ENCODE assay signal across 8 cellular contexts in genomic region chr12:57008113-57008687, GRCh38. TPM values are rescaled to one million over a fixed set of nuclear protein-coding genes. Genes with fewer than 3 reads are reported as not detected.
DNase-seq lines count a peak whose midpoint lies in the region; ATAC-seq, FAIRE-seq and TF ChIP-seq lines count a peak whose summit lies in the region.

No MANE protein-coding gene starts in this region.

- H3K9me3 ChIP-seq in Caco-2 = no peaks in the 10 kb centered on the region
- no peaks in the 10 kb centered on the region for H3K9me3 ChIP-seq in kidney (ENCODE audit: control insufficient read depth in 1 of 2, low read length in 2 of 2)

- no peaks in the 10 kb centered on the region for H3K9me3 Mint-ChIP-seq in Caco-2 (ENCODE audit: unreplicated experiment)
- no peaks in the 10 kb centered on the region for H3K9me3 Mint-ChIP-seq in type B pancreatic cell

- H3K4me3 Mint-ChIP-seq in Caco-2 (ENCODE audit: unreplicated experiment) (no peak overlapping the region), type B pancreatic cell (peak overlapping the region; percentile 82)

- H3K4me3 ChIP-seq in Caco-2 (ENCODE audit: low read depth, low read length) (no peak overlapping the region), H7 (ENCODE audit: insufficient read depth, low read depth, low read length) (no peak overlapping the region), kidney (ENCODE audit: low read length in 2 of 2) (no peak overlapping the region)

- intact Hi-C loops in Caco-2 (cut with micrococcal nuclease; ENCODE audit: unreplicated experiment) = loop anchor here (1.0 kb wide), 3 partner anchors 23 to 104 kb away; no protein-coding TSS in a partner anchor
- intact Hi-C loops in kidney (cut with DNase I) = no loop called here

- CTCF ChIA-PET in Caco-2 (lab: Charles Lee) = interaction anchor here (0.5 to 1.7 kb wide), 12 partner anchors 10 to 187 kb away, joined by 3 to 19 read pairs (median 4); partner anchors contain the start of genes NEMP1 and STAT6

- H3K36me3 ChIP-seq in Caco-2 (ENCODE audit: control insufficient read depth, insufficient read depth, low read length) = peaks cover 4% of the 10 kb centered on the region; the same call in 1 of the 2 replicates
- H3K36me3 ChIP-seq in H7 (replicated peaks; ENCODE audit: control insufficient read depth, insufficient read depth, low read length) = peaks cover 13% of the 10 kb centered on the region
- H3K36me3 ChIP-seq in kidney (ENCODE audit: control insufficient read depth in 1 of 2, insufficient read depth in 2 of 2, low read length in 2 of 2) = peaks cover 6 to 14% of the 10 kb centered on the region in 2 donors

- H3K4me1 Mint-ChIP-seq in Caco-2 (ENCODE audit: low read depth, unreplicated experiment) = peaks cover 35% of the 10 kb centered on the region
- H3K4me1 Mint-ChIP-seq in type B pancreatic cell (ENCODE audit: unreplicated experiment) = peaks cover 22% of the 10 kb centered on the region

- peaks cover 12% of the 10 kb centered on the region for H3K36me3 Mint-ChIP-seq in Caco-2 (ENCODE audit: insufficient read depth, unreplicated experiment)
- peaks cover 18% of the 10 kb centered on the region for H3K36me3 Mint-ChIP-seq in type B pancreatic cell

- no peak overlapping the region for H3K9ac ChIP-seq in kidney (ENCODE audit: low read length in 2 of 2)

- H3K4me1 ChIP-seq in Caco-2 (peaks cover 17% of the 10 kb centered on the region), kidney (ENCODE audit: control insufficient read depth in 1 of 2, insufficient read depth in 1 of 2, low read depth in 1 of 2, low read length in 2 of 2) (peaks cover 8 to 9% of the 10 kb centered on the region in 2 donors)

- no peak overlapping the region for H3K27ac ChIP-seq in kidney (ENCODE audit: low read depth in 2 of 2, low read length in 2 of 2)

- DNase-seq in Caco-2 (peak in 1 of 2 experiments; percentile 61), H7 (peak; percentile 62), NCI-H748 treated with DMSO at 0.1 percent for 48 hours (lab: John Stamatoyannopoulos, UW) (peak; percentile 66), amniotic stem cell (lab: John Stamatoyannopoulos, UW) (peak; percentile 22), kidney (no peak), type B pancreatic cell (ENCODE audit: extremely low spot score, unreplicated experiment) (no peak)
- DNase-seq in stimulated activated CD4-positive, alpha-beta T cell treated with anti-CD3 and anti-CD28 coated beads, Interleukin-2, amount 100 ng/mL, for 24 hours = no peak

- H3K27me3 Mint-ChIP-seq in Caco-2 (ENCODE audit: insufficient read depth, unreplicated experiment) = no peaks in the 10 kb centered on the region
- H3K27me3 Mint-ChIP-seq in type B pancreatic cell = peaks cover 10% of the 10 kb centered on the region

- H3K27ac Mint-ChIP-seq in Caco-2 (ENCODE audit: unreplicated experiment) = peak overlapping the region; percentile 34
- H3K27ac Mint-ChIP-seq in type B pancreatic cell = peak overlapping the region; percentile 8

- POLR2A ChIA-PET in Caco-2 (lab: Charles Lee) = interaction anchor here (0.6 to 1.3 kb wide), 2 partner anchors 10 to 104 kb away, joined by 6 to 11 read pairs; no protein-coding TSS in a partner anchor

- no peak for FAIRE-seq in kidney (lab: Jason Lieb, UNC)

- BruUV-seq in Caco-2 (replicated peaks; lab: Mats Ljungman, UMichigan) = no TSS peak

- TF ChIP-seq CTCF in Caco-2 (IDR thresholded peaks at IDR 0.05; ENCODE audit: insufficient read depth in 1 of 2, low read depth in 1 of 2, low read length in 1 of 2, severe bottlenecking in 1 of 2, unreplicated experiment in 1 of 2) = peak; percentile 49 to 71
- peak; percentile 56 for TF ChIP-seq CTCF in kidney (IDR thresholded peaks at IDR 0.05; ENCODE audit: borderline replicate concordance, extremely low read depth, insufficient read depth)
- peak; percentile 78 for TF ChIP-seq CTCF in type B pancreatic cell (conservative IDR thresholded peaks at IDR 0.05)

- ATAC-seq in GM19397 (IDR thresholded peaks at IDR 0.05; ENCODE audit: unreplicated experiment) = no peak

- H3K27me3 ChIP-seq in Caco-2 (replicated peaks; ENCODE audit: control insufficient read depth, insufficient read depth, low read length) = no peaks in the 10 kb centered on the region
- H3K27me3 ChIP-seq in H7 (ENCODE audit: control insufficient read depth, insufficient read depth, low read length) = no peaks in the 10 kb centered on the region

RNA-seq across cellular contexts. Expression of gene ZBTB39, which starts 1.9 kb away (rescaled TPM):
- 12.2 and 12.8 TPM in 2 replicates for total RNA-seq in Caco-2 (2022)
- total RNA-seq in H7 (2014; rRNA removed; shearing (Covaris generic)) = 11.6 and 13.0 TPM in 2 replicates
- 6.6 TPM for total RNA-seq in kidney
- polyA plus RNA-seq in kidney (ENCODE audit: insufficient read depth, low read depth, low replicate concordance) = 1.4 TPM
- 13.2 and 18.1 TPM in 2 replicates for total RNA-seq in type B pancreatic cell (ENCODE audit: low replicate concordance)

RNA-seq across cellular contexts. Expression of gene TAC3, which starts 8.1 kb away (rescaled TPM):
- 1.6 and 3.1 TPM in 2 replicates for total RNA-seq in Caco-2 (2022)
- total RNA-seq in H7 (2014; rRNA removed; shearing (Covaris generic)) = 1.00 and 1.2 TPM in 2 replicates
- not detected for total RNA-seq in kidney
- not detected for polyA plus RNA-seq in kidney (ENCODE audit: insufficient read depth, low read depth, low replicate concordance)
- 2.9 and 3.1 TPM in 2 replicates for total RNA-seq in type B pancreatic cell (ENCODE audit: low replicate concordance)

RNA-seq across cellular contexts. Expression of gene MYO1A, which starts 41.7 kb away (rescaled TPM):
- 9.3 and 11.9 TPM in 2 replicates for total RNA-seq in Caco-2 (2022)
- 0.24 and 0.59 TPM in 2 replicates for total RNA-seq in H7 (2014; rRNA removed; shearing (Covaris generic))
- 0.25 TPM for total RNA-seq in kidney
- 0.77 TPM for polyA plus RNA-seq in kidney (ENCODE audit: insufficient read depth, low read depth, low replicate concordance)
- total RNA-seq in type B pancreatic cell (ENCODE audit: low replicate concordance) = 4.3 and 19.4 TPM in 2 replicates

RNA-seq across cellular contexts. Expression of gene RDH16, which starts 50.8 kb away (rescaled TPM):
- total RNA-seq in Caco-2 (2022) (0.39 and 0.53 TPM in 2 replicates), kidney (0.41 TPM), type B pancreatic cell (ENCODE audit: low replicate concordance) (0.43 and 0.68 TPM in 2 replicates)
- total RNA-seq in H7 (2014; rRNA removed; shearing (Covaris generic)) = 0.63 and 0.66 TPM in 2 replicates
- 0.15 TPM for polyA plus RNA-seq in kidney (ENCODE audit: insufficient read depth, low read depth, low replicate concordance)

Comparison
In these comparisons a context has a peak if more than half of its experiments do, and no peak if none do; other contexts are left out.
1. DNase-seq: peak in H7 (single experiment), NCI-H748 treated with DMSO at 0.1 percent for 48 hours (single experiment) and amniotic stem cell (single experiment); none in kidney (single experiment), type B pancreatic cell (single experiment) and stimulated activated CD4-positive, alpha-beta T cell treated with anti-CD3 and anti-CD28 coated beads, Interleukin-2, amount 100 ng/mL, for 24 hours (0 of 2).
2. Peak in every context shown above with its lines, with median percentiles within 50 percentile points of each other: CTCF ChIP-seq.